Comparison of ENCODE assay signal across 16 cellular contexts in the genomic region with DNA sequence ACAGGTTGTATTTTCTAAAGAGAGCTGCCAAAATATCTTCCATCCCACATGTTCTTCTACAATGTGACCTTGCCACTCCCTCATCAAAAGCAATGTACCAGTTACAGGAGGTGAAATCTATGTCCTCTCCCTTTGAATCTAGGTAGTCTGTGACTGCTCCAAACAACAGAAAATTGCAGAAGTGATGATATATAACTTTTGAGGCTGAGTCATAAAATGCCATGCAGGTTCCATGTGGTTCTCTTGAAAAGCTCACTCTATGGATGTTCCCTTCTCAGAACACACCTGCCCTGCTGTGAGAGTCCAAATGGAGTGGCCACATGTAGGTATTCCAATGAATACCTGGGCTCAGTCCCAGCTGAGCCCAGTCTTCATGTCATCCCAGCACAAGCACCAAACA. TPM values are rescaled to one million over a fixed set of nuclear protein-coding genes. Genes with fewer than 3 reads are reported as not detected.
DNase-seq lines count a peak whose midpoint lies in the region; ATAC-seq and TF ChIP-seq lines count a peak whose summit lies in the region.
"Had no signal": no experiment of that assay in that cellular context is flagged by ENCODE, and none has a peak within 500 bp of the region (broad histone marks: within the 10 kb centered on the region; RNA-seq: fewer than 3 reads in every experiment).

No MANE protein-coding gene starts in this region.

- no peak overlapping the region for H3K4me3 ChIP-seq in WERI-Rb-1 (ENCODE audit: low read depth, low read length)
- H3K4me3 ChIP-seq: HAP-1 had no signal

- no peaks in the 10 kb centered on the region for H3K9me3 ChIP-seq in WERI-Rb-1 (ENCODE audit: severe bottlenecking)
- H3K9me3 ChIP-seq: BE2C, Caco-2, HAP-1 had no signal

- no peaks in the 10 kb centered on the region for H3K4me1 ChIP-seq in foreskin keratinocyte
- H3K4me1 ChIP-seq: BE2C, Caco-2, HAP-1 had no signal

- no peak for TF ChIP-seq CTCF in foreskin keratinocyte (conservative IDR thresholded peaks at IDR 0.05)
- no peak for TF ChIP-seq CTCF in WERI-Rb-1 (IDR thresholded peaks at IDR 0.05; ENCODE audit: low read depth, low read length)
- TF ChIP-seq CTCF in GM13977 (IDR thresholded peaks at IDR 0.05; ENCODE audit: extremely low read depth, insufficient read depth, missing control alignments), result no peak

- DNase-seq in NCI-H69 (lab: John Stamatoyannopoulos, UW), result peak; percentile 58
- DNase-seq in foreskin keratinocyte, result peak in 1 of 2 donors; percentile 11
- DNase-seq in WERI-Rb-1, result no peak
- no peak for DNase-seq in NCI-H2196 treated with DMSO at 0.1 percent for 48 hours (lab: John Stamatoyannopoulos, UW; ENCODE audit: unreplicated experiment)
- DNase-seq in GM13977 (ENCODE audit: low spot score), result no peak
- DNase-seq: ACHN; BE2C; C1 segment of cervical spinal cord; Caco-2; CD4-positive, CD25-positive, alpha-beta regulatory T cell; GOT3 had no signal

- ATAC-seq in GM19351 (IDR thresholded peaks at IDR 0.05; ENCODE audit: unreplicated experiment) (peak; percentile 45), foreskin keratinocyte (peak; percentile 48), HG03460 (IDR thresholded peaks at IDR 0.05; ENCODE audit: unreplicated experiment) (no peak)

- no peak overlapping the region for H3K27ac ChIP-seq in foreskin keratinocyte
- no peak overlapping the region for H3K27ac ChIP-seq in WERI-Rb-1
- H3K27ac ChIP-seq: HL-60, KMS-11 had no signal

- H3K36me3 ChIP-seq in WERI-Rb-1, result no peaks in the 10 kb centered on the region
- H3K36me3 ChIP-seq: BE2C, HAP-1 had no signal

- H3K27me3 ChIP-seq in foreskin keratinocyte (no peaks in the 10 kb centered on the region), WERI-Rb-1 (ENCODE audit: insufficient read depth, low read depth, severe bottlenecking) (no peaks in the 10 kb centered on the region)
- H3K27me3 ChIP-seq: BE2C had no signal

- in situ Hi-C loops in GM13977 (cut with MboI; ENCODE audit: low pct_unique_long_range_greater_than_20kb, low sequenced_read_pairs, unreplicated experiment), result no loop called here

RNA-seq across cellular contexts. Expression of gene PHIP, which starts 16.9 kb away (rescaled TPM):
- total RNA-seq in foreskin keratinocyte, result 19.2 and 20.8 TPM in 2 replicates
- polyA plus RNA-seq in foreskin keratinocyte, result 2.0 and 2.6 TPM in 2 replicates
